8 cellular contexts compared by ENCODE assay signal in genomic region chr9:95268681-95269080, GRCh38. TPM values are rescaled to one million over a fixed set of nuclear protein-coding genes. Genes with fewer than 3 reads are reported as not detected.
DNase-seq lines count a peak whose midpoint lies in the region; ATAC-seq and TF ChIP-seq lines count a peak whose summit lies in the region.

No MANE protein-coding gene starts in this region.

- WGBS in heart left ventricle, 4 donors: 22 to 31% (median 25%) methylated on average over 2 of the region's 2 CpGs

- H3K4me1 ChIP-seq in heart left ventricle (peaks cover 0 to 2% (median 0%) of the 10 kb centered on the region in 12 donors), tibial artery (no peaks in the 10 kb centered on the region)

- TF ChIP-seq CTCF in heart left ventricle (IDR thresholded peaks at IDR 0.05) (peak in 11 of 12 donors; percentile 19 to 60 (median 38)), tibial artery (IDR thresholded peaks at IDR 0.05) (peak; percentile 35 to 42)

- DNase-seq in EH (ENCODE audit: low read depth) (peak; percentile 31), LoVo (ENCODE audit: low spot score) (peak; percentile 18), SK-MEL-5 (ENCODE audit: low read depth, low spot score) (peak; percentile 65), heart left ventricle (peak in 1 of 5 donors; percentile 20), tibial artery (no peak), ureter (ENCODE audit: low spot score) (no peak), CD1c-positive myeloid dendritic cell (ENCODE audit: extremely low spot score) (no peak)

- H3K27me3 ChIP-seq in heart left ventricle (no peaks in the 10 kb centered on the region), tibial artery (no peaks in the 10 kb centered on the region)

- ATAC-seq in heart left ventricle (peak; percentile 37 to 86 (median 74)), GM18502 (IDR thresholded peaks at IDR 0.05; ENCODE audit: poor library complexity, unreplicated experiment) (no peak)

- in situ Hi-C loops in SK-MEL-5 (cut with HindIII; ENCODE audit: low pct_unique_long_range_greater_than_20kb, low sequenced_read_pairs): no loop called here

- no peaks in the 10 kb centered on the region for H3K9me3 ChIP-seq in heart left ventricle
- H3K9me3 ChIP-seq in tibial artery: no peaks in the 10 kb centered on the region

- H3K27ac ChIP-seq in heart left ventricle (no peak overlapping the region), tibial artery (no peak overlapping the region)

- H3K4me3 ChIP-seq in heart left ventricle (no peak overlapping the region), tibial artery (no peak overlapping the region)

- H3K36me3 ChIP-seq in heart left ventricle: no peaks in the 10 kb centered on the region
- no peaks in the 10 kb centered on the region for H3K36me3 ChIP-seq in tibial artery

- intact Hi-C loops in heart left ventricle (cut with DNase I): loop anchor here in 4 of 10 donors (5.0 to 10.0 kb wide), 3 partner anchors 586 to 601 kb away; no protein-coding TSS in a partner anchor
- intact Hi-C loops in tibial artery (cut with DNase I; ENCODE audit: low total_unique reads): no loop called here

- no peak for TF ChIP-seq POLR2A in heart left ventricle (IDR thresholded peaks at IDR 0.05)

RNA-seq across cellular contexts. Expression of gene FANCC, which starts 48.8 kb away (rescaled TPM):
- total RNA-seq in SK-MEL-5 (2014; rRNA removed; shearing (Covaris generic)): 4.6 and 5.5 TPM in 2 replicates
- polyA plus RNA-seq in SK-MEL-5 (2015; cell fraction: cytosol; rRNA removed): 9.4 and 11.2 TPM in 2 replicates
- polyA plus RNA-seq in SK-MEL-5 (2015; cell fraction: nucleus; rRNA removed): 12.1 and 15.4 TPM in 2 replicates
- total RNA-seq in heart left ventricle: 1 to 10 TPM; 2.9 to 6.2 (median 4.2) TPM
- polyA plus RNA-seq in heart left ventricle: 1 to 10 TPM; 2.4 to 5.9 TPM
- 16.5 TPM for total RNA-seq in ureter

Comparison
In these comparisons a context has a peak if more than half of its experiments do, and no peak if none do; other contexts are left out.
1. DNase-seq: peak in EH (single experiment), LoVo (single experiment) and SK-MEL-5 (single experiment); none in tibial artery (0 of 2), ureter (single experiment) and CD1c-positive myeloid dendritic cell (single experiment).